ENCODE assay signal across 1 cellular context in genomic region chr1:202625416-202626360, GRCh38.
TF ChIP-seq lines count a peak whose summit lies in the region.

No MANE protein-coding gene starts in this region.

TF ChIP-seq in HepG2, 621 proteins besides CTCF, POLR2A, EP300 and RAD21 (continued from another document):
- no peak for TF ChIP-seq RERE (CRISPR knock-in tag; IDR thresholded peaks at IDR 0.05; ENCODE audit: low read depth)
- TF ChIP-seq ZNF687 (CRISPR knock-in tag; IDR thresholded peaks at IDR 0.05) = peak; percentile 32; the same call in 1 of the 2 replicates
